9 cellular contexts compared by ENCODE assay signal in the genomic region with DNA sequence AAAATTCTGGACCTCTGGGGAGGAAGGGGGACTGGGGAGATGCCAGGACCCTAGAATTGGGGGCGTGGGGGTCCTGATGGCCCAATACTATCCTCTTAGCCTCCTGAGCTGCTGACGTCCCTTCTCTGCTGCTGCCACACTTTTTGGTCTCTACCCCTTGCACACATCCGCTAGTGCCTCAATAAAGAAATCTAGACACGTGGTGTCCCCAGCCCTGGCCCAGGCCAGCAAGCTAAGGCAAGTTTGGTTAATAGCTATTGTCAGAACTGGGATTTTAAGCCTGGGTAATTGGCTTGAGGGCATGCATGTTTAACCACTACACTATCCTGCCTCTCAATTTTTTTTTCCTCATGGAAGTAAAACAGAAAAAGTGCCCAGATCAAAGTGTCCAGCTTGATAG. TPM values are rescaled to one million over a fixed set of nuclear protein-coding genes. Genes with fewer than 3 reads are reported as not detected.
DNase-seq lines count a peak whose midpoint lies in the region; ATAC-seq and TF ChIP-seq lines count a peak whose summit lies in the region.
"Had no signal": no experiment of that assay in that cellular context is flagged by ENCODE, and none has a peak within 500 bp of the region (broad histone marks: within the 10 kb centered on the region; RNA-seq: fewer than 3 reads in every experiment).

No MANE protein-coding gene starts in this region.

- no peaks in the 10 kb centered on the region for H3K27me3 Mint-ChIP-seq in activated CD4-positive, alpha-beta memory T cell treated with anti-CD3 and anti-CD28 coated beads, Interleukin-2, amount 10 ng/mL, durations not matched to agents 7 days and 5 days

- no peak for TF ChIP-seq RAD21 in SK-N-SH (IDR thresholded peaks at IDR 0.05; ENCODE audit: low read length)

- H3K36me3 ChIP-seq in right atrium auricular region (no peaks in the 10 kb centered on the region), stomach (no peaks in the 10 kb centered on the region), SK-N-SH (replicated peaks in 1 of 2; ENCODE audit: control insufficient read depth in 1 of 2, insufficient read depth in 2 of 2, low read length in 1 of 2) (no peaks in the 10 kb centered on the region)

- no peak overlapping the region for H3K9ac ChIP-seq in SK-N-SH

- CTCF ChIA-PET in activated CD4-positive, alpha-beta memory T cell treated with anti-CD3 and anti-CD28 coated beads, Interleukin-2, amount 10 ng/mL, durations not matched to agents 7 days and 5 days (lab: Charles Lee), result interaction anchor here (2.0 to 3.3 kb wide), 5 partner anchors 9 to 174 kb away, joined by 4 to 69 read pairs (median 16); partner anchors contain the start of gene OAS1
- CTCF ChIA-PET in SK-N-SH (lab: Yijun Ruan, JAX), result interaction anchor here (0.8 to 4.4 kb wide), 4 partner anchors 12 to 79 kb away, joined by 3 to 17 read pairs (median 4); no protein-coding TSS in a partner anchor

- no peaks in the 10 kb centered on the region for H3K79me2 ChIP-seq in SK-N-SH (ENCODE audit: insufficient read depth)

- H3K4me3 ChIP-seq in right atrium auricular region (peak overlapping the region; percentile 39 to 57), stomach (peak overlapping the region; percentile 46 to 66 (median 52)), SK-N-SH (ENCODE audit: low read depth in 2 of 2, low read length in 1 of 2) (no peak overlapping the region)

- no peaks in the 10 kb centered on the region for H3F3A ChIP-seq in SK-N-SH (replicated peaks; ENCODE audit: insufficient read depth)

- H3K4me3 Mint-ChIP-seq in activated CD4-positive, alpha-beta memory T cell treated with anti-CD3 and anti-CD28 coated beads, Interleukin-2, amount 10 ng/mL, durations not matched to agents 7 days and 5 days, result peak overlapping the region; percentile 87

- peaks cover 50% of the 10 kb centered on the region for H3K4me1 Mint-ChIP-seq in activated CD4-positive, alpha-beta memory T cell treated with anti-CD3 and anti-CD28 coated beads, Interleukin-2, amount 10 ng/mL, durations not matched to agents 7 days and 5 days

- peaks cover 60% of the 10 kb centered on the region for H3K36me3 Mint-ChIP-seq in activated CD4-positive, alpha-beta memory T cell treated with anti-CD3 and anti-CD28 coated beads, Interleukin-2, amount 10 ng/mL, durations not matched to agents 7 days and 5 days (ENCODE audit: low read depth)

- peak overlapping the region; percentile 100 for H3K27ac Mint-ChIP-seq in activated CD4-positive, alpha-beta memory T cell treated with anti-CD3 and anti-CD28 coated beads, Interleukin-2, amount 10 ng/mL, durations not matched to agents 7 days and 5 days

- ATAC-seq in GM19395 (IDR thresholded peaks at IDR 0.05; ENCODE audit: unreplicated experiment), result no peak

- peak; percentile 20 for DNase-seq in activated gamma-delta T cell treated with Interleukin-2 at 50 U/mL for 16 hours
- DNase-seq in activated gamma-delta T cell (lab: John Stamatoyannopoulos, UW), result no peak
- DNase-seq in activated CD4-positive, alpha-beta memory T cell treated with anti-CD3 and anti-CD28 coated beads, Interleukin-2, amount 10 ng/mL, durations not matched to agents 7 days and 5 days, result peak; percentile 72
- peak; percentile 65 for DNase-seq in right atrium auricular region (ENCODE audit: low spot score)
- peak; percentile 37 for DNase-seq in stomach
- no peak for DNase-seq in SK-N-SH
- no peak for DNase-seq in Ammon's horn (ENCODE audit: low spot score)

- TF ChIP-seq EP300 in stomach (IDR thresholded peaks at IDR 0.05) (no peak), SK-N-SH (IDR thresholded peaks at IDR 0.05; ENCODE audit: borderline replicate concordance in 1 of 2, low read depth in 1 of 2, low read length in 1 of 2) (no peak)

- no peak for TF ChIP-seq CTCF in right atrium auricular region (IDR thresholded peaks at IDR 0.05)
- no peak for TF ChIP-seq CTCF in stomach (IDR thresholded peaks at IDR 0.05)
- TF ChIP-seq CTCF in SK-N-SH (IDR thresholded peaks at IDR 0.05), result no peak

- no peaks in the 10 kb centered on the region for H3K9me2 ChIP-seq in SK-N-SH

- H3K27me3 ChIP-seq in right atrium auricular region (no peaks in the 10 kb centered on the region), stomach (no peaks in the 10 kb centered on the region), SK-N-SH (ENCODE audit: insufficient read depth) (no peaks in the 10 kb centered on the region)

- H3K4me2 ChIP-seq in SK-N-SH, result no peak overlapping the region

- H4K20me1 ChIP-seq in SK-N-SH (ENCODE audit: insufficient read depth), result no peaks in the 10 kb centered on the region

- H2AFZ ChIP-seq in SK-N-SH (ENCODE audit: low read depth), result no peak overlapping the region

- WGBS in stomach, 5 donors, result 6 to 31% (median 19%) methylated on average over 4 of the region's 4 CpGs
- WGBS in SK-N-SH (ENCODE audit: low lambda C conversion rate), result 50% methylated on average over 4 of the region's 4 CpGs

- intact Hi-C loops in stomach (cut with DNase I; ENCODE audit: low total_unique reads), result no loop called here

- H3K9me3 Mint-ChIP-seq in activated CD4-positive, alpha-beta memory T cell treated with anti-CD3 and anti-CD28 coated beads, Interleukin-2, amount 10 ng/mL, durations not matched to agents 7 days and 5 days, result peaks cover 27% of the 10 kb centered on the region

- H3K9me3 ChIP-seq in right atrium auricular region (peaks cover 0 to 11% of the 10 kb centered on the region in 2 donors), stomach (peaks cover 0 to 2% (median 0%) of the 10 kb centered on the region in 4 donors), SK-N-SH (no peaks in the 10 kb centered on the region)

- H3K4me1 ChIP-seq in right atrium auricular region (peaks cover 0 to 13% of the 10 kb centered on the region in 2 donors), stomach (peaks cover 7 to 38% (median 23%) of the 10 kb centered on the region in 4 donors), SK-N-SH (ENCODE audit: control insufficient read depth in 1 of 2, insufficient read depth in 2 of 2, low read depth in 1 of 2, low read length in 1 of 2) (no peaks in the 10 kb centered on the region)

- H3K27ac ChIP-seq in right atrium auricular region (peak overlapping the region; percentile 81 to 82), stomach (peak overlapping the region; percentile 37 to 96 (median 87)), SK-N-SH (ENCODE audit: low read depth in 2 of 2, low read length in 1 of 2) (no peak overlapping the region)

- TF ChIP-seq POLR2A in stomach (IDR thresholded peaks at IDR 0.05), result no peak

- POLR2A ChIA-PET in activated CD4-positive, alpha-beta memory T cell treated with anti-CD3 and anti-CD28 coated beads, Interleukin-2, amount 10 ng/mL, durations not matched to agents 7 days and 5 days (lab: Charles Lee), result interaction anchor here (0.8 to 7.4 kb wide), 15 partner anchors 11 to 1293 kb away, joined by 3 to 183 read pairs (median 15); partner anchors contain the start of genes DDX54, OAS1, OAS3 and RITA1
- POLR2A ChIA-PET in SK-N-SH (lab: Yijun Ruan, JAX), result no interaction called here

TF ChIP-seq in SK-N-SH, 30 proteins besides CTCF, POLR2A, EP300 and RAD21 (continues in another document):
- TF ChIP-seq TCF12 (IDR thresholded peaks at IDR 0.05), result no peak
- TF ChIP-seq, protein P1, sequence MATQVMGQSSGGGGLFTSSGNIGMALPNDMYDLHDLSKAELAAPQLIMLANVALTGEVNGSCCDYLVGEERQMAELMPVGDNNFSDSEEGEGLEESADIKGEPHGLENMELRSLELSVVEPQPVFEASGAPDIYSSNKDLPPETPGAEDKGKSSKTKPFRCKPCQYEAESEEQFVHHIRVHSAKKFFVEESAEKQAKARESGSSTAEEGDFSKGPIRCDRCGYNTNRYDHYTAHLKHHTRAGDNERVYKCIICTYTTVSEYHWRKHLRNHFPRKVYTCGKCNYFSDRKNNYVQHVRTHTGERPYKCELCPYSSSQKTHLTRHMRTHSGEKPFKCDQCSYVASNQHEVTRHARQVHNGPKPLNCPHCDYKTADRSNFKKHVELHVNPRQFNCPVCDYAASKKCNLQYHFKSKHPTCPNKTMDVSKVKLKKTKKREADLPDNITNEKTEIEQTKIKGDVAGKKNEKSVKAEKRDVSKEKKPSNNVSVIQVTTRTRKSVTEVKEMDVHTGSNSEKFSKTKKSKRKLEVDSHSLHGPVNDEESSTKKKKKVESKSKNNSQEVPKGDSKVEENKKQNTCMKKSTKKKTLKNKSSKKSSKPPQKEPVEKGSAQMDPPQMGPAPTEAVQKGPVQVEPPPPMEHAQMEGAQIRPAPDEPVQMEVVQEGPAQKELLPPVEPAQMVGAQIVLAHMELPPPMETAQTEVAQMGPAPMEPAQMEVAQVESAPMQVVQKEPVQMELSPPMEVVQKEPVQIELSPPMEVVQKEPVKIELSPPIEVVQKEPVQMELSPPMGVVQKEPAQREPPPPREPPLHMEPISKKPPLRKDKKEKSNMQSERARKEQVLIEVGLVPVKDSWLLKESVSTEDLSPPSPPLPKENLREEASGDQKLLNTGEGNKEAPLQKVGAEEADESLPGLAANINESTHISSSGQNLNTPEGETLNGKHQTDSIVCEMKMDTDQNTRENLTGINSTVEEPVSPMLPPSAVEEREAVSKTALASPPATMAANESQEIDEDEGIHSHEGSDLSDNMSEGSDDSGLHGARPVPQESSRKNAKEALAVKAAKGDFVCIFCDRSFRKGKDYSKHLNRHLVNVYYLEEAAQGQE (IDR thresholded peaks at IDR 0.05; ENCODE audit: low read depth, low read length), result no peak
- no peak for TF ChIP-seq SMC3 (IDR thresholded peaks at IDR 0.05; ENCODE audit: low read depth, low read length)
- no peak for TF ChIP-seq GABPA (IDR thresholded peaks at IDR 0.05; ENCODE audit: low read depth)

RNA-seq across cellular contexts. Expression of gene OAS2, which starts 1.0 kb away (rescaled TPM):
- 100 to 1,000 TPM; 327 to 331 TPM for total RNA-seq in activated CD4-positive, alpha-beta memory T cell treated with anti-CD3 and anti-CD28 coated beads, Interleukin-2, amount 10 ng/mL, durations not matched to agents 7 days and 5 days
- total RNA-seq in right atrium auricular region (1 to 10 TPM; 6.0 to 6.8 TPM), stomach (10 to 100 TPM in 4 of 5 donors, not detected in 1; 11.4 to 25.1 (median 19.0) TPM)
- polyA plus RNA-seq in stomach (10 to 100 TPM in 2 of 3 donors, 1 to 10 TPM in 1; 8.5 to 11.8 (median 10.9) TPM), SK-N-SH (2012; rRNA removed) (0.02 TPM in 1 of 2 replicates, not detected in the other)
- under 0.01 and 0.01 TPM in 2 replicates for polyA plus RNA-seq in SK-N-SH (2012; cell fraction: cytosol; rRNA removed)
- 0.01 TPM in 1 of 2 replicates, not detected in the other for polyA plus RNA-seq in SK-N-SH (2012; cell fraction: nucleus; rRNA removed)
- polyA plus RNA-seq: neural cell had no signal

RNA-seq across cellular contexts. Expression of gene OAS3, which starts 41.0 kb away (rescaled TPM):
- total RNA-seq in activated CD4-positive, alpha-beta memory T cell treated with anti-CD3 and anti-CD28 coated beads, Interleukin-2, amount 10 ng/mL, durations not matched to agents 7 days and 5 days, result 100 to 1,000 TPM; 260 to 265 TPM
- total RNA-seq in right atrium auricular region (1 to 10 TPM; 2.7 to 5.8 TPM), stomach (100 to 1,000 TPM in 1 of 5 donors, 10 to 100 TPM in 3, 1 to 10 TPM in 1; 7.1 to 208 (median 45.2) TPM)
- polyA plus RNA-seq in stomach (1 to 10 TPM; 5.7 to 7.1 (median 6.9) TPM), SK-N-SH (2012; rRNA removed) (3.0 TPM in 2 replicates)
- 1.7 and 2.7 TPM in 2 replicates for polyA plus RNA-seq in SK-N-SH (2012; cell fraction: cytosol; rRNA removed)
- 2.9 and 3.3 TPM in 2 replicates for polyA plus RNA-seq in SK-N-SH (2012; cell fraction: nucleus; rRNA removed)
- polyA plus RNA-seq: neural cell had no signal

Comparison
In these comparisons a context has a peak if more than half of its experiments do, and no peak if none do; other contexts are left out.
1. DNase-seq: peak in activated gamma-delta T cell treated with Interleukin-2 at 50 U/mL for 16 hours (single experiment), activated CD4-positive, alpha-beta memory T cell treated with anti-CD3 and anti-CD28 coated beads, Interleukin-2, amount 10 ng/mL, durations not matched to agents 7 days and 5 days (single experiment), right atrium auricular region (single experiment) and stomach (single experiment); none in activated gamma-delta T cell (single experiment), SK-N-SH (single experiment) and Ammon's horn (single experiment).
2. H3K27ac ChIP-seq: peak in right atrium auricular region (2 of 2) and stomach (5 of 5); none in SK-N-SH (0 of 2).
3. H3K4me3 ChIP-seq: peak in right atrium auricular region (2 of 2) and stomach (4 of 4); none in SK-N-SH (0 of 2).
4. RNA of gene OAS2, which starts 1.0 kb away (total RNA-seq): 327 to 331 TPM in activated CD4-positive, alpha-beta memory T cell treated with anti-CD3 and anti-CD28 coated beads, Interleukin-2, amount 10 ng/mL, durations not matched to agents 7 days and 5 days; 11.4 to 25.1 TPM in stomach and 6.0 to 6.8 TPM in right atrium auricular region; every median in the first group is over 10 times any median in the second.